9 cellular contexts compared by ENCODE assay signal in genomic region chr6:11329841-11330765, GRCh38.
DNase-seq lines count a peak whose midpoint lies in the region; ATAC-seq and TF ChIP-seq lines count a peak whose summit lies in the region.
"Had no signal": no experiment of that assay in that cellular context is flagged by ENCODE, and none has a peak within 500 bp of the region (broad histone marks: within the 10 kb centered on the region; RNA-seq: fewer than 3 reads in every experiment).

No MANE protein-coding gene starts in this region.

- H3K4me2 ChIP-seq in OCI-LY7 (ENCODE audit: low read length), result peak overlapping the region; percentile 21

- no peak overlapping the region for H2AFZ ChIP-seq in OCI-LY7 (ENCODE audit: low read length)

- no peak overlapping the region for H3K4me3 ChIP-seq in OCI-LY7 (ENCODE audit: low read depth, low read length, poor library complexity, severe bottlenecking)

- no peak for ATAC-seq in SK-N-SH treated with all-trans-retinoic acid at 6 μM for 48 hours

- H3K9me3 ChIP-seq in OCI-LY7 (ENCODE audit: low read length), result no peaks in the 10 kb centered on the region

- CTCF ChIA-PET in OCI-LY7 (lab: Charles Lee; ENCODE audit: unreplicated experiment), result no interaction called here

- H3K9me2 ChIP-seq in OCI-LY7 (ENCODE audit: insufficient read depth, low read length), result no peaks in the 10 kb centered on the region

- DNase-seq in GF-D8 (lab: John Stamatoyannopoulos, UW) (peak; percentile 80), OCI-LY7 (ENCODE audit: low spot score) (no peak), epidermal melanocyte (ENCODE audit: insufficient read length, low spot score) (peak; percentile 26), putamen (ENCODE audit: low spot score) (peak; percentile 21), NCI-H69 (lab: John Stamatoyannopoulos, UW) (no peak)
- no peak for DNase-seq in stimulated activated naive CD4-positive, alpha-beta T cell treated with Interleukin-2 at 50 U/mL for 16 hours (lab: John Stamatoyannopoulos, UW)
- DNase-seq in stimulated activated CD4-positive, alpha-beta T cell treated with anti-CD3 and anti-CD28 coated beads, Interleukin-2, amount 100 ng/mL, for 24 hours, result no peak
- DNase-seq: NCI-H1105 had no signal

- POLR2A ChIA-PET in OCI-LY7 (lab: Charles Lee), result interaction anchor here (1.0 to 1.7 kb wide), 4 partner anchors 10 to 51 kb away, joined by 3 to 6 read pairs (median 4); no protein-coding TSS in a partner anchor

- H3K36me3 ChIP-seq in OCI-LY7 (ENCODE audit: insufficient read depth, low read length), result no peaks in the 10 kb centered on the region

- peaks cover 34% of the 10 kb centered on the region for H3K4me1 ChIP-seq in OCI-LY7 (ENCODE audit: insufficient read depth, low read length, poor library complexity, severe bottlenecking)

- no peak overlapping the region for H3K27ac ChIP-seq in OCI-LY7 (ENCODE audit: low read depth, low read length, poor library complexity, severe bottlenecking)

- no peaks in the 10 kb centered on the region for H3K79me2 ChIP-seq in OCI-LY7 (ENCODE audit: insufficient read depth, low read depth, low read length)

- no peaks in the 10 kb centered on the region for H4K20me1 ChIP-seq in OCI-LY7 (ENCODE audit: insufficient read depth, low read length)

- no TSS peak for BruUV-seq in OCI-LY7 (replicated peaks; lab: Mats Ljungman, UMichigan)

- intact Hi-C loops in OCI-LY7 (cut with micrococcal nuclease; ENCODE audit: unreplicated experiment), result loop anchor here (5.0 kb wide), 1 partner anchor 52 kb away; no protein-coding TSS in a partner anchor

- TF ChIP-seq CTCF in OCI-LY7 (conservative IDR thresholded peaks at IDR 0.05; ENCODE audit: low read length), result no peak

TF ChIP-seq in SK-N-SH treated with all-trans-retinoic acid at 6 μM for 48 hours, 23 proteins besides CTCF, POLR2A, EP300 and RAD21:
- no peak for TF ChIP-seq OSR1 (CRISPR knock-in tag; IDR thresholded peaks at IDR 0.05)
- TF ChIP-seq TCF4 (CRISPR knock-in tag; IDR thresholded peaks at IDR 0.05; ENCODE audit: borderline replicate concordance), result no peak
- no peak for TF ChIP-seq ZNF565 (CRISPR knock-in tag; conservative IDR thresholded peaks at IDR 0.05; ENCODE audit: low read depth)
- no peak for TF ChIP-seq PATZ1 (CRISPR knock-in tag; IDR thresholded peaks at IDR 0.05; ENCODE audit: borderline replicate concordance)
- no peak for TF ChIP-seq GLIS3 (CRISPR knock-in tag; IDR thresholded peaks at IDR 0.05)
- TF ChIP-seq BACH2 (CRISPR knock-in tag; IDR thresholded peaks at IDR 0.05; ENCODE audit: borderline replicate concordance), result no peak
- TF ChIP-seq TSHZ2 (CRISPR knock-in tag; IDR thresholded peaks at IDR 0.05), result no peak
- TF ChIP-seq PPARA (CRISPR knock-in tag; IDR thresholded peaks at IDR 0.05; ENCODE audit: borderline replicate concordance), result no peak
- no peak for TF ChIP-seq ZFP3 (CRISPR knock-in tag; IDR thresholded peaks at IDR 0.05)

Comparison
In these comparisons a context has a peak if more than half of its experiments do, and no peak if none do; other contexts are left out.
1. DNase-seq: peak in GF-D8 (single experiment), epidermal melanocyte (single experiment) and putamen (single experiment); none in OCI-LY7 (single experiment), stimulated activated naive CD4-positive, alpha-beta T cell treated with Interleukin-2 at 50 U/mL for 16 hours (single experiment), stimulated activated CD4-positive, alpha-beta T cell treated with anti-CD3 and anti-CD28 coated beads, Interleukin-2, amount 100 ng/mL, for 24 hours (0 of 2) and NCI-H69 (single experiment).